Comparison of ENCODE assay signal across 1 cellular context in genomic region chr12:113333111-113333750, GRCh38.
TF ChIP-seq lines count a peak whose summit lies in the region.

No MANE protein-coding gene starts in this region.

TF ChIP-seq in IMR-90, 13 proteins besides CTCF, POLR2A, EP300 and RAD21 (continued from another document):
- TF ChIP-seq USF2 (IDR thresholded peaks at IDR 0.05; ENCODE audit: low read depth, low read length) (no peak), MAFK (IDR thresholded peaks at IDR 0.05; ENCODE audit: low read depth, low read length) (no peak), FOS (IDR thresholded peaks at IDR 0.05; ENCODE audit: low read depth, low read length) (no peak), RCOR1 (IDR thresholded peaks at IDR 0.05; ENCODE audit: insufficient replicate concordance, low read length) (no peak), MAZ (IDR thresholded peaks at IDR 0.05; ENCODE audit: borderline replicate concordance, low read depth, low read length) (no peak), SMC3 (IDR thresholded peaks at IDR 0.05; ENCODE audit: low read depth, low read length) (no peak)
TF ChIP-seq in IMR-90: peak in this region for 0.
